Comparison of ENCODE assay signal across 22 cellular contexts in the genomic region with DNA sequence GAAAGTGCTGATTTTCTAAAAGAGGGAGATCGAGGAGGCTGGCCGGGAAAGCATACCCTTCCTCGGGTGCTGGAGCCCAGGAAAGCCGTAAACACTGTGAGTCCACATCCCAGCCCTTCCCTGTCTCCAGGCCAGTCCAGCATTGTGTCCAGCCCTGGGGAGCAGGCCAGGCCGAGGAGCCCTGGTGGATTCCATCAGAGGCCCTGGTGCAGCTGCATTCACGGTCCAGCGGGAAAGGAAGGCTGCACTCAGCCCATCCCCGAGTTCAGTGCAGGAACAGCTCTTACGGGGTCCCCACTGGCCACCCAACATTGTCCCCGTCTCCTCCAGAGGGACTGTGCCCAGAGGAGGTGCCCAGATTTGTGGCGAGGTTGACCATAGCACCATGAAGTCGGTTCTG.
DNase-seq lines count a peak whose midpoint lies in the region; ATAC-seq and TF ChIP-seq lines count a peak whose summit lies in the region.
"Had no signal": no experiment of that assay in that cellular context is flagged by ENCODE, and none has a peak within 500 bp of the region (broad histone marks: within the 10 kb centered on the region; RNA-seq: fewer than 3 reads in every experiment).

No MANE protein-coding gene starts in this region.

- no peak for TF ChIP-seq POLR2A in transverse colon (IDR thresholded peaks at IDR 0.05)

- no peak for TF ChIP-seq CTCF in natural killer cell (IDR thresholded peaks at IDR 0.05)
- TF ChIP-seq CTCF in transverse colon (IDR thresholded peaks at IDR 0.05), result no peak
- no peak for TF ChIP-seq CTCF in mammary epithelial cell (conservative IDR thresholded peaks at IDR 0.05 in 1 of 2, IDR thresholded peaks at IDR 0.05 in 1 of 2; ENCODE audit: extremely low read depth in 1 of 2, insufficient read depth in 1 of 2, low read depth in 1 of 2, low read length in 2 of 2)

- H3K27ac ChIP-seq in muscle layer of colon (ENCODE audit: low read depth, low read length) (peak overlapping the region; percentile 73), rectal smooth muscle tissue (ENCODE audit: low read depth, low read length) (peak overlapping the region; percentile 90), transverse colon (peak overlapping the region; percentile 58 to 84 (median 82)), mammary epithelial cell (ENCODE audit: insufficient read depth, low read depth, low read length) (no peak overlapping the region)
- H3K27ac ChIP-seq: BLaER1, GM23248 had no signal

- no peak overlapping the region for H3K9ac ChIP-seq in muscle layer of colon (ENCODE audit: low read length)
- H3K9ac ChIP-seq in rectal smooth muscle tissue (ENCODE audit: low read length), result no peak overlapping the region
- H3K9ac ChIP-seq in mammary epithelial cell (ENCODE audit: insufficient read depth, low read length), result no peak overlapping the region
- H3K9ac ChIP-seq: BLaER1, GM23248 had no signal

- H4K20me1 ChIP-seq in mammary epithelial cell (ENCODE audit: insufficient read depth, low read length), result no peaks in the 10 kb centered on the region

- H3K36me3 ChIP-seq in muscle layer of colon (ENCODE audit: insufficient read depth, low read length) (no peaks in the 10 kb centered on the region), rectal smooth muscle tissue (ENCODE audit: control insufficient read depth, insufficient read depth, low read length) (no peaks in the 10 kb centered on the region), transverse colon (no peaks in the 10 kb centered on the region), mammary epithelial cell (ENCODE audit: insufficient read depth, low read length) (no peaks in the 10 kb centered on the region)
- H3K36me3 ChIP-seq: BLaER1, MG63 had no signal

- H3K4me1 ChIP-seq in muscle layer of colon (ENCODE audit: insufficient read depth, low read length), result peaks cover 33% of the 10 kb centered on the region
- H3K4me1 ChIP-seq in rectal smooth muscle tissue (ENCODE audit: control insufficient read depth, insufficient read depth, low read length), result peaks cover 21% of the 10 kb centered on the region
- peaks cover 0 to 5% (median 1%) of the 10 kb centered on the region in 4 donors for H3K4me1 ChIP-seq in transverse colon
- peaks cover 13% of the 10 kb centered on the region for H3K4me1 ChIP-seq in mammary epithelial cell (ENCODE audit: insufficient read depth, low read length)
- H3K4me1 ChIP-seq: BLaER1 had no signal

- TF ChIP-seq EP300 in transverse colon (IDR thresholded peaks at IDR 0.05; ENCODE audit: low read depth), result no peak

- no peaks in the 10 kb centered on the region for H3K79me2 ChIP-seq in mammary epithelial cell (ENCODE audit: insufficient read depth, low read length)

- H3K36me3 Mint-ChIP-seq in natural killer cell treated with Interleukin-12 subunit alpha and Interleukin-12 subunit beta and Interleukin-15 and Interleukin-18, amount 100 ng/mL, for 72 hours, result no peaks in the 10 kb centered on the region
- H3K36me3 Mint-ChIP-seq in natural killer cell, result no peaks in the 10 kb centered on the region
- H3K36me3 Mint-ChIP-seq: CD4-positive, alpha-beta memory T cell had no signal

- no peak overlapping the region for H3K27ac Mint-ChIP-seq in natural killer cell treated with Interleukin-12 subunit alpha and Interleukin-12 subunit beta and Interleukin-15 and Interleukin-18, amount 100 ng/mL, for 72 hours
- H3K27ac Mint-ChIP-seq in natural killer cell, result no peak overlapping the region
- H3K27ac Mint-ChIP-seq: CD4-positive, alpha-beta memory T cell had no signal

- peaks cover 6% of the 10 kb centered on the region in 2 donors for H3K27me3 Mint-ChIP-seq in natural killer cell treated with Interleukin-12 subunit alpha and Interleukin-12 subunit beta and Interleukin-15 and Interleukin-18, amount 100 ng/mL, for 72 hours
- H3K27me3 Mint-ChIP-seq in natural killer cell (ENCODE audit: low read depth in 2 of 2), result peaks cover 0 to 6% of the 10 kb centered on the region in 2 donors
- H3K27me3 Mint-ChIP-seq: CD4-positive, alpha-beta memory T cell had no signal

- H2AFZ ChIP-seq in mammary epithelial cell (ENCODE audit: low read depth, low read length), result no peak overlapping the region
- H2AFZ ChIP-seq: GM23248 had no signal

- no TSS peak for BruUV-seq in mammary epithelial cell (replicated peaks; lab: Mats Ljungman, UMichigan)

- peaks cover 4% of the 10 kb centered on the region for H3K9me3 Mint-ChIP-seq in natural killer cell treated with Interleukin-12 subunit alpha and Interleukin-12 subunit beta and Interleukin-15 and Interleukin-18, amount 100 ng/mL, for 72 hours
- peaks cover 2 to 5% of the 10 kb centered on the region in 2 donors for H3K9me3 Mint-ChIP-seq in natural killer cell

- H3K9me3 ChIP-seq in muscle layer of colon (ENCODE audit: low read length) (no peaks in the 10 kb centered on the region), transverse colon (no peaks in the 10 kb centered on the region), mammary epithelial cell (replicated peaks; ENCODE audit: insufficient read depth, low read length) (peaks cover 11% of the 10 kb centered on the region)
- H3K9me3 ChIP-seq: A549 had no signal

- no peaks in the 10 kb centered on the region for H3K27me3 ChIP-seq in muscle layer of colon (ENCODE audit: control insufficient read depth in 1 of 2, insufficient read depth in 2 of 2, low read length in 2 of 2)
- no peaks in the 10 kb centered on the region for H3K27me3 ChIP-seq in rectal smooth muscle tissue (ENCODE audit: control insufficient read depth, insufficient read depth, low read length)
- H3K27me3 ChIP-seq in transverse colon, result no peaks in the 10 kb centered on the region
- H3K27me3 ChIP-seq in mammary epithelial cell (ENCODE audit: insufficient read depth, low read length), result no peaks in the 10 kb centered on the region
- H3K27me3 ChIP-seq: MG63 had no signal

- no peak for ATAC-seq in natural killer cell treated with Interleukin-12 subunit alpha and Interleukin-12 subunit beta and Interleukin-15 and Interleukin-18, amount 100 ng/mL, for 72 hours
- ATAC-seq in natural killer cell, result no peak
- ATAC-seq: HCT116 had no signal

- peak; percentile 48 for DNase-seq in natural killer cell treated with Interleukin-12 subunit alpha and Interleukin-12 subunit beta and Interleukin-15 and Interleukin-18, amount 100 ng/mL, for 72 hours (ENCODE audit: low spot score)
- no peak for DNase-seq in natural killer cell
- DNase-seq in transverse colon, result no peak
- DNase-seq in COLO829 (ENCODE audit: low spot score), result no peak
- no peak for DNase-seq in cerebellar cortex (ENCODE audit: low spot score)
- DNase-seq in mammary epithelial cell, result no peak
- DNase-seq: CD4-positive, alpha-beta memory T cell; DMS53; EL; GM23248; Kasumi-1; NCI-H1048; NCI-H1436; NCI-H1930; NCI-H345; NCI-H524 treated with DMSO at 0.1 percent for 48 hours had no signal

- no peak overlapping the region for H3K4me3 Mint-ChIP-seq in natural killer cell treated with Interleukin-12 subunit alpha and Interleukin-12 subunit beta and Interleukin-15 and Interleukin-18, amount 100 ng/mL, for 72 hours
- H3K4me3 Mint-ChIP-seq in natural killer cell, result no peak overlapping the region
- H3K4me3 Mint-ChIP-seq: CD4-positive, alpha-beta memory T cell had no signal

- no peaks in the 10 kb centered on the region for H3K4me1 Mint-ChIP-seq in natural killer cell treated with Interleukin-12 subunit alpha and Interleukin-12 subunit beta and Interleukin-15 and Interleukin-18, amount 100 ng/mL, for 72 hours (ENCODE audit: low read depth in 2 of 2)
- H3K4me1 Mint-ChIP-seq in natural killer cell, result no peaks in the 10 kb centered on the region
- H3K4me1 Mint-ChIP-seq: CD4-positive, alpha-beta memory T cell had no signal

- H3K4me2 ChIP-seq in mammary epithelial cell (ENCODE audit: insufficient read depth, low read depth, low read length), result no peak overlapping the region
- H3K4me2 ChIP-seq: A549, BLaER1 had no signal

- intact Hi-C loops in natural killer cell (cut with micrococcal nuclease) (no loop called here), transverse colon (cut with DNase I; ENCODE audit: low total_unique reads) (no loop called here), mammary epithelial cell (cut with micrococcal nuclease) (no loop called here)

- in situ Hi-C loops in transverse colon (cut with MboI; ENCODE audit: low pct_ligation_motif_present in 1 of 4, low pct_unique_long_range_greater_than_20kb in 1 of 4, low sequenced_read_pairs in 3 of 4), result no loop called here
- in situ Hi-C loops in mammary epithelial cell (cut with MboI; ENCODE audit: low sequenced_read_pairs in 2 of 2), result no loop called here

- dilution Hi-C loops in mammary epithelial cell (cut with HindIII; ENCODE audit: low sequenced_read_pairs), result no loop called here

- H3K4me3 ChIP-seq in muscle layer of colon (ENCODE audit: low read depth in 1 of 2, low read length in 2 of 2) (no peak overlapping the region), rectal smooth muscle tissue (ENCODE audit: low read length) (no peak overlapping the region), transverse colon (no peak overlapping the region), mammary epithelial cell (replicated peaks in 1 of 3; ENCODE audit: insufficient read depth in 1 of 3, low read depth in 2 of 3, low read length in 3 of 3) (no peak overlapping the region)
- H3K4me3 ChIP-seq: A549, BLaER1, GM23248, MG63 had no signal

- CTCF ChIA-PET in mammary epithelial cell (lab: Charles Lee; ENCODE audit: low non-redundant PET), result no interaction called here

- 83% methylated on average over 7 of the region's 12 CpGs; no CpG with 5 or more reads in 1 of the 2 donors for WGBS in transverse colon (ENCODE audit: low coverage in 1 of 2), 2 donors
- WGBS in mammary epithelial cell (ENCODE audit: low coverage, missing lambda C conversion rate), result 96% methylated on average over 11 of the region's 12 CpGs
